1 cellular context compared by ENCODE assay signal in the genomic region with DNA sequence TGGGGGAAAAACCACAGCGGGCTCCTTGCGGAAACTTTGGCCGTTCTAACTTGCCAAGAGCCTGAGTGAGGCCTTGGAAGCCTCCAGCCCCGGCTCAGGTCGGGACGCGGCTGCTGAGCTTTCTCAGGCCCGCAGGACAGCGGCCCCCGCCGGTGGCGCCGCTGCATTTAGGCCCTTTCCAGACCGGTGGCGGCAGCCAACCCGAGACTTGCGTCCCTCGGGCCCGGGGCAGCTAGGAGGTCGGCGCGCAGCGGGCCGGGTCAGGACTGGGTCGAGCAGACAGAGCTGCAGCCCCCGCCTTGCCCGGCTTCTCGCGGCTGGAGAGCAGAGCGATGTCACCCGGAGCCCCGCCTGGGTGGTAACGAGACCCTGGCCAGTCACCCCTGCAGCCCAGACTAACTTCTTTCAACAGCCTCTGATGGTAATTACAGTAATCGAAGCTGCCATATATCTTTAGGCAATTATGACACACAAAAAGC.
TF ChIP-seq lines count a peak whose summit lies in the region.

No MANE protein-coding gene starts in this region.

TF ChIP-seq in K562, 482 proteins besides CTCF, POLR2A, EP300 and RAD21 (continued from another document):
- TF ChIP-seq, protein P1, sequence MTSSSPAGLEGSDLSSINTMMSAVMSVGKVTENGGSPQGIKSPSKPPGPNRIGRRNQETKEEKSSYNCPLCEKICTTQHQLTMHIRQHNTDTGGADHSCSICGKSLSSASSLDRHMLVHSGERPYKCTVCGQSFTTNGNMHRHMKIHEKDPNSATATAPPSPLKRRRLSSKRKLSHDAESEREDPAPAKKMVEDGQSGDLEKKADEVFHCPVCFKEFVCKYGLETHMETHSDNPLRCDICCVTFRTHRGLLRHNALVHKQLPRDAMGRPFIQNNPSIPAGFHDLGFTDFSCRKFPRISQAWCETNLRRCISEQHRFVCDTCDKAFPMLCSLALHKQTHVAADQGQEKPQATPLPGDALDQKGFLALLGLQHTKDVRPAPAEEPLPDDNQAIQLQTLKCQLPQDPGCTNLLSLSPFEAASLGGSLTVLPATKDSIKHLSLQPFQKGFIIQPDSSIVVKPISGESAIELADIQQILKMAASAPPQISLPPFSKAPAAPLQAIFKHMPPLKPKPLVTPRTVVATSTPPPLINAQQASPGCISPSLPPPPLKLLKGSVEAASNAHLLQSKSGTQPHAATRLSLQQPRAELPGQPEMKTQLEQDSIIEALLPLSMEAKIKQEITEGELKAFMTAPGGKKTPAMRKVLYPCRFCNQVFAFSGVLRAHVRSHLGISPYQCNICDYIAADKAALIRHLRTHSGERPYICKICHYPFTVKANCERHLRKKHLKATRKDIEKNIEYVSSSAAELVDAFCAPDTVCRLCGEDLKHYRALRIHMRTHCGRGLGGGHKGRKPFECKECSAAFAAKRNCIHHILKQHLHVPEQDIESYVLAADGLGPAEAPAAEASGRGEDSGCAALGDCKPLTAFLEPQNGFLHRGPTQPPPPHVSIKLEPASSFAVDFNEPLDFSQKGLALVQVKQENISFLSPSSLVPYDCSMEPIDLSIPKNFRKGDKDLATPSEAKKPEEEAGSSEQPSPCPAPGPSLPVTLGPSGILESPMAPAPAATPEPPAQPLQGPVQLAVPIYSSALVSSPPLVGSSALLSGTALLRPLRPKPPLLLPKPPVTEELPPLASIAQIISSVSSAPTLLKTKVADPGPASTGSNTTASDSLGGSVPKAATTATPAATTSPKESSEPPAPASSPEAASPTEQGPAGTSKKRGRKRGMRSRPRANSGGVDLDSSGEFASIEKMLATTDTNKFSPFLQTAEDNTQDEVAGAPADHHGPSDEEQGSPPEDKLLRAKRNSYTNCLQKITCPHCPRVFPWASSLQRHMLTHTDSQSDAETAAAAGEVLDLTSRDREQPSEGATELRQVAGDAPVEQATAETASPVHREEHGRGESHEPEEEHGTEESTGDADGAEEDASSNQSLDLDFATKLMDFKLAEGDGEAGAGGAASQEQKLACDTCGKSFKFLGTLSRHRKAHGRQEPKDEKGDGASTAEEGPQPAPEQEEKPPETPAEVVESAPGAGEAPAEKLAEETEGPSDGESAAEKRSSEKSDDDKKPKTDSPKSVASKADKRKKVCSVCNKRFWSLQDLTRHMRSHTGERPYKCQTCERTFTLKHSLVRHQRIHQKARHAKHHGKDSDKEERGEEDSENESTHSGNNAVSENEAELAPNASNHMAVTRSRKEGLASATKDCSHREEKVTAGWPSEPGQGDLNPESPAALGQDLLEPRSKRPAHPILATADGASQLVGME (CRISPR knock-in tag; IDR thresholded peaks at IDR 0.05), result no peak
- TF ChIP-seq, protein P2, sequence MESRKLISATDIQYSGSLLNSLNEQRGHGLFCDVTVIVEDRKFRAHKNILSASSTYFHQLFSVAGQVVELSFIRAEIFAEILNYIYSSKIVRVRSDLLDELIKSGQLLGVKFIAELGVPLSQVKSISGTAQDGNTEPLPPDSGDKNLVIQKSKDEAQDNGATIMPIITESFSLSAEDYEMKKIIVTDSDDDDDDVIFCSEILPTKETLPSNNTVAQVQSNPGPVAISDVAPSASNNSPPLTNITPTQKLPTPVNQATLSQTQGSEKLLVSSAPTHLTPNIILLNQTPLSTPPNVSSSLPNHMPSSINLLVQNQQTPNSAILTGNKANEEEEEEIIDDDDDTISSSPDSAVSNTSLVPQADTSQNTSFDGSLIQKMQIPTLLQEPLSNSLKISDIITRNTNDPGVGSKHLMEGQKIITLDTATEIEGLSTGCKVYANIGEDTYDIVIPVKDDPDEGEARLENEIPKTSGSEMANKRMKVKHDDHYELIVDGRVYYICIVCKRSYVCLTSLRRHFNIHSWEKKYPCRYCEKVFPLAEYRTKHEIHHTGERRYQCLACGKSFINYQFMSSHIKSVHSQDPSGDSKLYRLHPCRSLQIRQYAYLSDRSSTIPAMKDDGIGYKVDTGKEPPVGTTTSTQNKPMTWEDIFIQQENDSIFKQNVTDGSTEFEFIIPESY (CRISPR knock-in tag; IDR thresholded peaks at IDR 0.05), result peak; percentile 74; the same call in 1 of the 2 replicates
- TF ChIP-seq, protein P3, sequence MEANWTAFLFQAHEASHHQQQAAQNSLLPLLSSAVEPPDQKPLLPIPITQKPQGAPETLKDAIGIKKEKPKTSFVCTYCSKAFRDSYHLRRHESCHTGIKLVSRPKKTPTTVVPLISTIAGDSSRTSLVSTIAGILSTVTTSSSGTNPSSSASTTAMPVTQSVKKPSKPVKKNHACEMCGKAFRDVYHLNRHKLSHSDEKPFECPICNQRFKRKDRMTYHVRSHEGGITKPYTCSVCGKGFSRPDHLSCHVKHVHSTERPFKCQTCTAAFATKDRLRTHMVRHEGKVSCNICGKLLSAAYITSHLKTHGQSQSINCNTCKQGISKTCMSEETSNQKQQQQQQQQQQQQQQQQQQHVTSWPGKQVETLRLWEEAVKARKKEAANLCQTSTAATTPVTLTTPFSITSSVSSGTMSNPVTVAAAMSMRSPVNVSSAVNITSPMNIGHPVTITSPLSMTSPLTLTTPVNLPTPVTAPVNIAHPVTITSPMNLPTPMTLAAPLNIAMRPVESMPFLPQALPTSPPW (CRISPR knock-in tag; IDR thresholded peaks at IDR 0.05), result no peak
- TF ChIP-seq, protein P4, sequence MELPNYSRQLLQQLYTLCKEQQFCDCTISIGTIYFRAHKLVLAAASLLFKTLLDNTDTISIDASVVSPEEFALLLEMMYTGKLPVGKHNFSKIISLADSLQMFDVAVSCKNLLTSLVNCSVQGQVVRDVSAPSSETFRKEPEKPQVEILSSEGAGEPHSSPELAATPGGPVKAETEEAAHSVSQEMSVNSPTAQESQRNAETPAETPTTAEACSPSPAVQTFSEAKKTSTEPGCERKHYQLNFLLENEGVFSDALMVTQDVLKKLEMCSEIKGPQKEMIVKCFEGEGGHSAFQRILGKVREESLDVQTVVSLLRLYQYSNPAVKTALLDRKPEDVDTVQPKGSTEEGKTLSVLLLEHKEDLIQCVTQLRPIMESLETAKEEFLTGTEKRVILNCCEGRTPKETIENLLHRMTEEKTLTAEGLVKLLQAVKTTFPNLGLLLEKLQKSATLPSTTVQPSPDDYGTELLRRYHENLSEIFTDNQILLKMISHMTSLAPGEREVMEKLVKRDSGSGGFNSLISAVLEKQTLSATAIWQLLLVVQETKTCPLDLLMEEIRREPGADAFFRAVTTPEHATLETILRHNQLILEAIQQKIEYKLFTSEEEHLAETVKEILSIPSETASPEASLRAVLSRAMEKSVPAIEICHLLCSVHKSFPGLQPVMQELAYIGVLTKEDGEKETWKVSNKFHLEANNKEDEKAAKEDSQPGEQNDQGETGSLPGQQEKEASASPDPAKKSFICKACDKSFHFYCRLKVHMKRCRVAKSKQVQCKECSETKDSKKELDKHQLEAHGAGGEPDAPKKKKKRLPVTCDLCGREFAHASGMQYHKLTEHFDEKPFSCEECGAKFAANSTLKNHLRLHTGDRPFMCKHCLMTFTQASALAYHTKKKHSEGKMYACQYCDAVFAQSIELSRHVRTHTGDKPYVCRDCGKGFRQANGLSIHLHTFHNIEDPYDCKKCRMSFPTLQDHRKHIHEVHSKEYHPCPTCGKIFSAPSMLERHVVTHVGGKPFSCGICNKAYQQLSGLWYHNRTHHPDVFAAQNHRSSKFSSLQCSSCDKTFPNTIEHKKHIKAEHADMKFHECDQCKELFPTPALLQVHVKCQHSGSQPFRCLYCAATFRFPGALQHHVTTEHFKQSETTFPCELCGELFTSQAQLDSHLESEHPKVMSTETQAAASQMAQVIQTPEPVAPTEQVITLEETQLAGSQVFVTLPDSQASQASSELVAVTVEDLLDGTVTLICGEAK (IDR thresholded peaks at IDR 0.05), result no peak
- TF ChIP-seq, protein P4 (CRISPR knock-in tag; IDR thresholded peaks at IDR 0.05), result no peak
- TF ChIP-seq KDM5B (IDR thresholded peaks at IDR 0.05; ENCODE audit: insufficient replicate concordance, low read depth, low read length), result no peak
